ENCODE assay signal across 9 cellular contexts in genomic region chr17:49041527-49041926, GRCh38. TPM values are rescaled to one million over a fixed set of nuclear protein-coding genes. Genes with fewer than 3 reads are reported as not detected.
"Had no signal": no experiment of that assay in that cellular context is flagged by ENCODE, and none has a peak within 500 bp of the region (broad histone marks: within the 10 kb centered on the region; RNA-seq: fewer than 3 reads in every experiment).

No MANE protein-coding gene starts in this region.

- H3K4me3 ChIP-seq: HAP-1 had no signal

- ATAC-seq: HCT116 had no signal

- H3K9ac ChIP-seq: KMS-11 had no signal

- H3K4me1 ChIP-seq: HAP-1 had no signal

- H3K4me3 Mint-ChIP-seq: HFFc6, IgD-negative memory B cell had no signal

- H3K27ac ChIP-seq: KMS-11 had no signal

- DNase-seq: GOT3, H7, HFFc6, KBM-7 had no signal

- H3K36me3 Mint-ChIP-seq: IgD-negative memory B cell had no signal

- H3K4me2 ChIP-seq: KMS-11 had no signal

- H3K9me3 Mint-ChIP-seq: HFFc6, IgD-negative memory B cell had no signal

- H3K27ac Mint-ChIP-seq: HFFc6 had no signal

- H3K9me3 ChIP-seq: HAP-1 had no signal

RNA-seq across cellular contexts. Expression of gene IGF2BP1, which starts 44.3 kb away (rescaled TPM):
- total RNA-seq: HT-29 had no signal
- polyA plus RNA-seq: IgD-negative memory B cell had no signal
